ENCODE assay signal across 8 cellular contexts in the genomic region with DNA sequence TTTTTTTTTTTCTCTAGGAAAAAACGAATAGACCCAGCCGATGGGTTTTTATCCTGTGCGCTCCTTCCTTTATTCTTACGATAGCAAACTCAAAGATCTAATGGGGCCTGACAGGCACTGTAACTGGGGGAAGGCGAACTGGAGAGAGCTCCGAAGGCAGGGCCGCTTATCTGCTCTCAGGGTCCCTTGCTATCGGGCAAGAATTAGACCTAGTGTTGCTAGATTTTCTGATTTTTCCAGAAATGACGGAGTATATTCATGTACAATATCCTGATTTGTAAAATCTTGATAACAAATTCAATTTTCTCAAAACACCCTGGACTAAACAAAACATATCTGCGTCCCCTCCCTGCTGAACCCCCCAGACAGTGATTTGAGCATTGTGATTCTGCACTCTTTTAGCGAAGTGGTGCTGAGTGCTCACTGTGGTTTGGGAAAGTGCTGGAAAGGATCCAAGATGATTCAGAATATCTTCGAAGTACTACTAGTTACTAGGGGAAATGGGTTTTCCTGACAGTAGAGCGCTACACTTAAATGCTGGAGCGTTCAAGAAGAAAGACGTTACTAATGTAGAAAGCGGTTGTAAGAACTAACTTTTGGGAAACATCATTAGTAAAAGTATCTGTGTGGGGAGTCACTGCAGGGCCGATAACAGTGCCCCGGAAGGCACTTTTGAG. TPM values are rescaled to one million over a fixed set of nuclear protein-coding genes. Genes with fewer than 3 reads are reported as not detected.
DNase-seq lines count a peak whose midpoint lies in the region; ATAC-seq and TF ChIP-seq lines count a peak whose summit lies in the region.

No MANE protein-coding gene starts in this region.

- no peaks in the 10 kb centered on the region for H3K36me3 Mint-ChIP-seq in activated T-cell treated with anti-CD3 and anti-CD28 coated beads, Interleukin-2, amount 50 U/mL, for 4 hours (ENCODE audit: insufficient read depth)
- H3K36me3 Mint-ChIP-seq in activated naive CD8-positive, alpha-beta T cell treated with anti-CD3 and anti-CD28 coated beads for 36 hours: no peaks in the 10 kb centered on the region

- no peaks in the 10 kb centered on the region for H4K20me1 ChIP-seq in hepatocyte (ENCODE audit: insufficient read depth, poor library complexity, severe bottlenecking)

- no peaks in the 10 kb centered on the region for H3K9me2 ChIP-seq in hepatocyte (replicated peaks; ENCODE audit: insufficient read depth)

- 33% methylated on average over 18 of the region's 18 CpGs for WGBS in hepatocyte (ENCODE audit: low lambda C conversion rate, missing lambda C conversion rate)

- no peaks in the 10 kb centered on the region for H3K9me3 ChIP-seq in hepatocyte (ENCODE audit: low read depth)

- peak overlapping the region; percentile 99 for H3K4me2 ChIP-seq in hepatocyte

- H3K27ac ChIP-seq in hepatocyte: peak overlapping the region; percentile 83

- no peak for ATAC-seq in activated T-cell treated with anti-CD3 and anti-CD28 coated beads, Interleukin-2, amount 50 U/mL, for 4 hours
- ATAC-seq in HG02938 (IDR thresholded peaks at IDR 0.05; ENCODE audit: unreplicated experiment) (no peak), GM19455 (IDR thresholded peaks at IDR 0.05; ENCODE audit: unreplicated experiment) (no peak)

- no peak overlapping the region for H3K27ac Mint-ChIP-seq in activated naive CD8-positive, alpha-beta T cell treated with anti-CD3 and anti-CD28 coated beads for 36 hours

- H3K9me3 Mint-ChIP-seq in activated T-cell treated with anti-CD3 and anti-CD28 coated beads, Interleukin-2, amount 50 U/mL, for 4 hours: no peaks in the 10 kb centered on the region
- no peaks in the 10 kb centered on the region for H3K9me3 Mint-ChIP-seq in activated naive CD8-positive, alpha-beta T cell treated with anti-CD3 and anti-CD28 coated beads for 36 hours

- H3K4me3 ChIP-seq in hepatocyte (peak overlapping the region; percentile 95), retinal pigment epithelial cell (ENCODE audit: low read length) (peak overlapping the region; percentile 53)

- peak overlapping the region; percentile 30 for H3K4me3 Mint-ChIP-seq in activated T-cell treated with anti-CD3 and anti-CD28 coated beads, Interleukin-2, amount 50 U/mL, for 4 hours
- H3K4me3 Mint-ChIP-seq in activated naive CD8-positive, alpha-beta T cell treated with anti-CD3 and anti-CD28 coated beads for 36 hours: peak overlapping the region; percentile 33

- H3K4me1 ChIP-seq in hepatocyte (ENCODE audit: insufficient read depth): peaks cover 14% of the 10 kb centered on the region

- peak overlapping the region; percentile 89 for H2AFZ ChIP-seq in hepatocyte

- peaks cover 34% of the 10 kb centered on the region for H3K79me2 ChIP-seq in hepatocyte

- no peak for TF ChIP-seq CTCF in hepatocyte (IDR thresholded peaks at IDR 0.05; ENCODE audit: poor library complexity)
- no peak for TF ChIP-seq CTCF in retinal pigment epithelial cell (conservative IDR thresholded peaks at IDR 0.05; ENCODE audit: low read depth, low read length)

- peaks cover 8% of the 10 kb centered on the region for H3K4me1 Mint-ChIP-seq in activated T-cell treated with anti-CD3 and anti-CD28 coated beads, Interleukin-2, amount 50 U/mL, for 4 hours (ENCODE audit: low read depth)
- H3K4me1 Mint-ChIP-seq in activated naive CD8-positive, alpha-beta T cell treated with anti-CD3 and anti-CD28 coated beads for 36 hours: no peaks in the 10 kb centered on the region

- no peaks in the 10 kb centered on the region for H3K36me3 ChIP-seq in hepatocyte (replicated peaks; ENCODE audit: insufficient read depth, low read depth)

- H3K27me3 Mint-ChIP-seq in activated T-cell treated with anti-CD3 and anti-CD28 coated beads, Interleukin-2, amount 50 U/mL, for 4 hours (ENCODE audit: low read depth): peaks cover 54% of the 10 kb centered on the region
- H3K27me3 Mint-ChIP-seq in activated naive CD8-positive, alpha-beta T cell treated with anti-CD3 and anti-CD28 coated beads for 36 hours: peaks cover 75% of the 10 kb centered on the region

- DNase-seq in activated T-cell treated with anti-CD3 and anti-CD28 coated beads, Interleukin-2, amount 50 U/mL, for 4 hours: no peak
- DNase-seq in activated T-cell treated with anti-CD3 and anti-CD28 coated beads, Interleukin-2, amount 50 U/mL, for 1 hour: no peak
- no peak for DNase-seq in activated naive CD8-positive, alpha-beta T cell treated with anti-CD3 and anti-CD28 coated beads for 36 hours
- DNase-seq in hepatocyte (ENCODE audit: low spot score) (peak; percentile 34), retinal pigment epithelial cell (ENCODE audit: low read depth) (no peak), occipital lobe (lab: John Stamatoyannopoulos, UW) (no peak)

- H3K27me3 ChIP-seq in hepatocyte: no peaks in the 10 kb centered on the region

RNA-seq across cellular contexts. Expression of gene STXBP6, which starts 0.7 kb away (rescaled TPM):
- total RNA-seq in activated T-cell treated with anti-CD3 and anti-CD28 coated beads, Interleukin-2, amount 50 U/mL, for 4 hours: under 1 TPM in 1 of 3 donors, not detected in 2; 0.18 TPM
- total RNA-seq in activated naive CD8-positive, alpha-beta T cell treated with anti-CD3 and anti-CD28 coated beads for 36 hours: not detected
- 34.1 and 48.8 TPM in 2 replicates for total RNA-seq in hepatocyte
- polyA plus RNA-seq in hepatocyte: 44.9 and 54.6 TPM in 2 replicates
- total RNA-seq in occipital lobe: 11.9 TPM

Comparison
In these comparisons a context has a peak if more than half of its experiments do, and no peak if none do; other contexts are left out.
1. RNA of gene STXBP6, which starts 0.7 kb away (total RNA-seq): 34.1 to 48.8 TPM in hepatocyte and 11.9 TPM in occipital lobe (single experiment); not detected in activated naive CD8-positive, alpha-beta T cell treated with anti-CD3 and anti-CD28 coated beads for 36 hours and 0.18 TPM in activated T-cell treated with anti-CD3 and anti-CD28 coated beads, Interleukin-2, amount 50 U/mL, for 4 hours; every median in the first group is over 10 times any median in the second.